11 cellular contexts compared by ENCODE assay signal in the genomic region with DNA sequence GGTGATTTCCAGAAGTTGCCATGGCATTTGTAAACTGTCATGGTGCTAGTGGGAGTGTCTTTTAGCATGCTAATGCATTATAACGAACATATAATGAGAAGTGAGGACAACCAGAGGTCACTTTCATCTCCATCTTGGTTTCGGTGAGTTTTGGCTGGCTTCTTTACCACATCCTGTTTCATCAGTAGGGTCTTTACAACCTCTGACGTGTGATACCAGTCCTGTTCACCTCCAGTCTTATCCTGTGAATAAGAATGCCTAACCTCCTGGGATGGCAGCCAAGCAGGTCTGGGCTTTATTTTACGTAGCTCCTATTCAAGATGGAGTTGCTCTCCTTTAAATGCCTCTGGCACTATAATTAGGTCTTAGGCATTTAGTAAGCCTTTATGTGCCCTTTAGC. TPM values are rescaled to one million over a fixed set of nuclear protein-coding genes. Genes with fewer than 3 reads are reported as not detected.
DNase-seq lines count a peak whose midpoint lies in the region; ATAC-seq and TF ChIP-seq lines count a peak whose summit lies in the region.
"Had no signal": no experiment of that assay in that cellular context is flagged by ENCODE, and none has a peak within 500 bp of the region (broad histone marks: within the 10 kb centered on the region; RNA-seq: fewer than 3 reads in every experiment).

No MANE protein-coding gene starts in this region.

- ATAC-seq in HG02973 (IDR thresholded peaks at IDR 0.05; ENCODE audit: unreplicated experiment) (peak; percentile 91), PC-3 (no peak)

- H3K9me3 ChIP-seq in PC-3 (ENCODE audit: low read length) (no peaks in the 10 kb centered on the region), MG63 (no peaks in the 10 kb centered on the region)
- H3K9me3 ChIP-seq: body of pancreas had no signal

- peaks cover 8% of the 10 kb centered on the region for H3K9me3 Mint-ChIP-seq in activated CD4-positive, alpha-beta memory T cell treated with anti-CD3 and anti-CD28 coated beads, Interleukin-2, amount 10 ng/mL, durations not matched to agents 7 days and 5 days
- peaks cover 8% of the 10 kb centered on the region for H3K9me3 Mint-ChIP-seq in activated CD4-positive, alpha-beta memory T cell treated with anti-CD3 and anti-CD28 coated beads for 36 hours
- peaks cover 15% of the 10 kb centered on the region for H3K9me3 Mint-ChIP-seq in stimulated activated naive CD8-positive, alpha-beta T cell treated with anti-CD3 and anti-CD28 coated beads, Interleukin-15, Interleukin-2, amounts not matched to agents 100 ng/mL and 50 ng/mL, for 24 hours

- H2AFZ ChIP-seq in PC-3 (ENCODE audit: low read length) = no peak overlapping the region

- intact Hi-C loops in activated CD4-positive, alpha-beta memory T cell treated with anti-CD3 and anti-CD28 coated beads for 36 hours (cut with micrococcal nuclease) = no loop called here
- intact Hi-C loops in PC-3 (cut with micrococcal nuclease) = no loop called here

- no peak for TF ChIP-seq CTCF in PC-3 (conservative IDR thresholded peaks at IDR 0.05; ENCODE audit: low read depth, low read length)

- no peak overlapping the region for H3K4me2 ChIP-seq in PC-3 (ENCODE audit: low read length)

- peak overlapping the region; percentile 19 for H3K27ac ChIP-seq in PC-3 (ENCODE audit: low read length)
- H3K27ac ChIP-seq: thoracic aorta had no signal

- H3F3A ChIP-seq in PC-3 (ENCODE audit: low read length, unreplicated experiment) = no peaks in the 10 kb centered on the region

- CTCF ChIA-PET in activated CD4-positive, alpha-beta memory T cell treated with anti-CD3 and anti-CD28 coated beads, Interleukin-2, amount 10 ng/mL, durations not matched to agents 7 days and 5 days (lab: Charles Lee) = interaction anchor here (1.0 kb wide), 1 partner anchor 9 kb away, joined by 3 read pairs; no protein-coding TSS in a partner anchor
- CTCF ChIA-PET in activated CD4-positive, alpha-beta memory T cell treated with anti-CD3 and anti-CD28 coated beads for 36 hours (lab: Charles Lee) = no interaction called here
- CTCF ChIA-PET in PC-3 (lab: Charles Lee) = no interaction called here

- H3K27ac Mint-ChIP-seq in activated CD4-positive, alpha-beta memory T cell treated with anti-CD3 and anti-CD28 coated beads, Interleukin-2, amount 10 ng/mL, durations not matched to agents 7 days and 5 days = no peak overlapping the region
- H3K27ac Mint-ChIP-seq in activated CD4-positive, alpha-beta memory T cell treated with anti-CD3 and anti-CD28 coated beads for 36 hours = no peak overlapping the region
- H3K27ac Mint-ChIP-seq in stimulated activated naive CD8-positive, alpha-beta T cell treated with anti-CD3 and anti-CD28 coated beads, Interleukin-15, Interleukin-2, amounts not matched to agents 100 ng/mL and 50 ng/mL, for 24 hours = peak overlapping the region; percentile 60
- H3K27ac Mint-ChIP-seq: activated B cell treated with CpG ODN at 0.5 μM for 24 hours had no signal

- no TSS peak for BruUV-seq in PC-3 (replicated peaks; lab: Mats Ljungman, UMichigan)

- H3K36me3 Mint-ChIP-seq in activated CD4-positive, alpha-beta memory T cell treated with anti-CD3 and anti-CD28 coated beads, Interleukin-2, amount 10 ng/mL, durations not matched to agents 7 days and 5 days (ENCODE audit: low read depth) = peaks cover 14% of the 10 kb centered on the region
- H3K36me3 Mint-ChIP-seq in activated CD4-positive, alpha-beta memory T cell treated with anti-CD3 and anti-CD28 coated beads for 36 hours = peaks cover 8% of the 10 kb centered on the region
- H3K36me3 Mint-ChIP-seq in stimulated activated naive CD8-positive, alpha-beta T cell treated with anti-CD3 and anti-CD28 coated beads, Interleukin-15, Interleukin-2, amounts not matched to agents 100 ng/mL and 50 ng/mL, for 24 hours (ENCODE audit: low read depth) = peaks cover 7% of the 10 kb centered on the region

- H3K9me2 ChIP-seq in PC-3 (replicated peaks; ENCODE audit: low read length) = no peaks in the 10 kb centered on the region

- H3K36me3 ChIP-seq in PC-3 (ENCODE audit: low read depth, low read length) = no peaks in the 10 kb centered on the region
- no peaks in the 10 kb centered on the region for H3K36me3 ChIP-seq in MG63
- H3K36me3 ChIP-seq: thoracic aorta had no signal

- H3K27me3 Mint-ChIP-seq in activated CD4-positive, alpha-beta memory T cell treated with anti-CD3 and anti-CD28 coated beads, Interleukin-2, amount 10 ng/mL, durations not matched to agents 7 days and 5 days = no peaks in the 10 kb centered on the region
- H3K27me3 Mint-ChIP-seq in activated CD4-positive, alpha-beta memory T cell treated with anti-CD3 and anti-CD28 coated beads for 36 hours = no peaks in the 10 kb centered on the region
- H3K27me3 Mint-ChIP-seq in stimulated activated naive CD8-positive, alpha-beta T cell treated with anti-CD3 and anti-CD28 coated beads, Interleukin-15, Interleukin-2, amounts not matched to agents 100 ng/mL and 50 ng/mL, for 24 hours = peaks cover 6% of the 10 kb centered on the region

- 0 out of 2 replicates have a peak, but pooled peaks cover 7% of the 10 kb centered on the region for H3K4me1 ChIP-seq in PC-3 (ENCODE audit: insufficient read depth, low read length)

- H3K27me3 ChIP-seq in PC-3 (ENCODE audit: low read length) (no peaks in the 10 kb centered on the region), MG63 (no peaks in the 10 kb centered on the region)
- H3K27me3 ChIP-seq: body of pancreas had no signal

- H3K4me3 Mint-ChIP-seq in activated CD4-positive, alpha-beta memory T cell treated with anti-CD3 and anti-CD28 coated beads, Interleukin-2, amount 10 ng/mL, durations not matched to agents 7 days and 5 days = no peak overlapping the region
- H3K4me3 Mint-ChIP-seq in activated CD4-positive, alpha-beta memory T cell treated with anti-CD3 and anti-CD28 coated beads for 36 hours = no peak overlapping the region
- H3K4me3 Mint-ChIP-seq in stimulated activated naive CD8-positive, alpha-beta T cell treated with anti-CD3 and anti-CD28 coated beads, Interleukin-15, Interleukin-2, amounts not matched to agents 100 ng/mL and 50 ng/mL, for 24 hours = no peak overlapping the region
- H3K4me3 Mint-ChIP-seq: activated B cell treated with CpG ODN at 0.5 μM for 24 hours had no signal

- POLR2A ChIA-PET in activated CD4-positive, alpha-beta memory T cell treated with anti-CD3 and anti-CD28 coated beads, Interleukin-2, amount 10 ng/mL, durations not matched to agents 7 days and 5 days (lab: Charles Lee) = no interaction called here
- POLR2A ChIA-PET in activated CD4-positive, alpha-beta memory T cell treated with anti-CD3 and anti-CD28 coated beads for 36 hours (lab: Charles Lee) = no interaction called here
- POLR2A ChIA-PET in PC-3 (lab: Charles Lee; ENCODE audit: unreplicated experiment) = no interaction called here

- H3K4me3 ChIP-seq in PC-3 (ENCODE audit: low read length) (no peak overlapping the region), MG63 (no peak overlapping the region)
- H3K4me3 ChIP-seq: body of pancreas, thoracic aorta had no signal

- peaks cover 33% of the 10 kb centered on the region for H3K4me1 Mint-ChIP-seq in activated CD4-positive, alpha-beta memory T cell treated with anti-CD3 and anti-CD28 coated beads, Interleukin-2, amount 10 ng/mL, durations not matched to agents 7 days and 5 days
- peaks cover 25% of the 10 kb centered on the region for H3K4me1 Mint-ChIP-seq in activated CD4-positive, alpha-beta memory T cell treated with anti-CD3 and anti-CD28 coated beads for 36 hours (ENCODE audit: low read depth)
- H3K4me1 Mint-ChIP-seq in stimulated activated naive CD8-positive, alpha-beta T cell treated with anti-CD3 and anti-CD28 coated beads, Interleukin-15, Interleukin-2, amounts not matched to agents 100 ng/mL and 50 ng/mL, for 24 hours (ENCODE audit: low read depth) = peaks cover 25% of the 10 kb centered on the region
- H3K4me1 Mint-ChIP-seq: activated B cell treated with CpG ODN at 0.5 μM for 24 hours had no signal

- DNase-seq in activated CD4-positive, alpha-beta memory T cell treated with anti-CD3 and anti-CD28 coated beads, Interleukin-2, amount 10 ng/mL, durations not matched to agents 7 days and 5 days = peak; percentile 31
- DNase-seq in activated CD4-positive, alpha-beta memory T cell treated with anti-CD3 and anti-CD28 coated beads for 36 hours = no peak
- DNase-seq in PC-3 (peak; percentile 18), MG63 (no peak), GDM1 (lab: John Stamatoyannopoulos, UW) (no peak), GM03348 (ENCODE audit: low spot score) (no peak)
- DNase-seq: activated B cell treated with CpG ODN at 0.5 μM for 24 hours had no signal

- H3K79me2 ChIP-seq in PC-3 (ENCODE audit: low read length) = no peaks in the 10 kb centered on the region

- no peaks in the 10 kb centered on the region for H4K20me1 ChIP-seq in PC-3 (ENCODE audit: low read length)

- no peak overlapping the region for H3K9ac ChIP-seq in PC-3 (ENCODE audit: low read length)

RNA-seq across cellular contexts. Expression of gene RFK, which starts 20.4 kb away (rescaled TPM):
- total RNA-seq in activated CD4-positive, alpha-beta memory T cell treated with anti-CD3 and anti-CD28 coated beads, Interleukin-2, amount 10 ng/mL, durations not matched to agents 7 days and 5 days = 10 to 100 TPM; 18.4 to 18.7 TPM
- total RNA-seq in activated CD4-positive, alpha-beta memory T cell treated with anti-CD3 and anti-CD28 coated beads for 36 hours = 1 to 10 TPM; 7.4 to 7.7 TPM
- total RNA-seq in PC-3 (2014; rRNA removed) = 8.1 and 9.7 TPM in 2 replicates
- total RNA-seq in MG63 (2014; rRNA removed; shearing (Covaris generic); ENCODE audit: low replicate concordance) = 45.1 and 46.6 TPM in 2 replicates

RNA-seq across cellular contexts. Expression of gene GCNT1, which starts 44.3 kb away (rescaled TPM):
- 10 to 100 TPM; 13.3 to 14.4 TPM for total RNA-seq in activated CD4-positive, alpha-beta memory T cell treated with anti-CD3 and anti-CD28 coated beads, Interleukin-2, amount 10 ng/mL, durations not matched to agents 7 days and 5 days
- total RNA-seq in activated CD4-positive, alpha-beta memory T cell treated with anti-CD3 and anti-CD28 coated beads for 36 hours = 1 to 10 TPM; 6.7 to 6.9 TPM
- total RNA-seq in PC-3 (2014; rRNA removed) = 0.29 TPM in 2 replicates
- 4.8 and 23.9 TPM in 2 replicates for total RNA-seq in MG63 (2014; rRNA removed; shearing (Covaris generic); ENCODE audit: low replicate concordance)

Comparison
In these comparisons a context has a peak if more than half of its experiments do, and no peak if none do; other contexts are left out.
1. DNase-seq: peak in activated CD4-positive, alpha-beta memory T cell treated with anti-CD3 and anti-CD28 coated beads, Interleukin-2, amount 10 ng/mL, durations not matched to agents 7 days and 5 days (single experiment) and PC-3 (single experiment); none in activated CD4-positive, alpha-beta memory T cell treated with anti-CD3 and anti-CD28 coated beads for 36 hours (single experiment), MG63 (single experiment), GDM1 (single experiment) and GM03348 (single experiment).